16 cellular contexts compared by ENCODE assay signal in the genomic region with DNA sequence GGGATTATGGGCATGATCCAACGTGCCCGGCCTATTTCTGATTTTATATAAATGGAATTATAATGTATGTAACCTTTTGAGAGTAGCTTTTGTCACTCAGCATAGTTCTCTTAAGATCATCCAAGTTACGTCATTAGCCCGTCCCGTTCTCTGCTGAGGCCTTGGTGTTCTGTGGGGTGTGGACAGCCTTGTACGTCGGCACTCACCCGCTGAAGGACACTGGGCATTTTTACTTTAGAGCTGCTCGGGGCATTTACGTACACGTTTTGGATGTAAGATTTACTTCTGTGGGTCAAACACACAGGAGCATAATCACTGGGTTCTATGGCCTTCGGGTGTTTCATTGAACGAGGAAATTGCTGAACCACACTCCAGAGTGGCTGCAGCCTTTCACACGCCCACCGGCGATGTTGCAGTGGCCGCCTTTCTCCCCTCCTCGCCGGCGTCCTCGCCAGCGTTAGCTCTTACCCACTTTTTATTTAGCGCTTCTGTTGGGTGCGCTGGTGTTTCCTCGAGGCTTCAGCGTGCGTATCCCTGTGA.
DNase-seq lines count a peak whose midpoint lies in the region; TF ChIP-seq lines count a peak whose summit lies in the region.
"Had no signal": no experiment of that assay in that cellular context is flagged by ENCODE, and none has a peak within 500 bp of the region (broad histone marks: within the 10 kb centered on the region; RNA-seq: fewer than 3 reads in every experiment).

No MANE protein-coding gene starts in this region.

- H3K4me1 ChIP-seq in esophagus squamous epithelium (peaks cover 11 to 30% (median 16%) of the 10 kb centered on the region in 3 donors), spleen (peaks cover 6 to 38% (median 16%) of the 10 kb centered on the region in 6 donors)
- H3K4me1 ChIP-seq in CD4-positive, alpha-beta memory T cell (ENCODE audit: insufficient read depth, low read length) = peaks cover 42% of the 10 kb centered on the region

- TF ChIP-seq CTCF in esophagus squamous epithelium (IDR thresholded peaks at IDR 0.05) = no peak
- TF ChIP-seq CTCF in spleen (IDR thresholded peaks at IDR 0.05 in 8 of 11, conservative IDR thresholded peaks at IDR 0.05 in 3 of 11) = no peak
- no peak for TF ChIP-seq CTCF in brain microvascular endothelial cell (IDR thresholded peaks at IDR 0.05; ENCODE audit: low read depth, low read length, missing control alignments)

- H3K27me3 ChIP-seq in esophagus squamous epithelium (no peaks in the 10 kb centered on the region), spleen (replicated peaks in 1 of 7) (no peaks in the 10 kb centered on the region), MG63 (no peaks in the 10 kb centered on the region), brain microvascular endothelial cell (replicated peaks) (no peaks in the 10 kb centered on the region)
- H3K27me3 ChIP-seq in CD4-positive, alpha-beta memory T cell (ENCODE audit: insufficient read depth, low read length) = no peaks in the 10 kb centered on the region

- H3K4me1 Mint-ChIP-seq in activated CD4-positive, alpha-beta memory T cell treated with anti-CD3 and anti-CD28 coated beads for 36 hours (ENCODE audit: low read depth) = peaks cover 35% of the 10 kb centered on the region
- H3K4me1 Mint-ChIP-seq in activated CD4-positive, alpha-beta memory T cell treated with anti-CD3 and anti-CD28 coated beads, Interleukin-2, amount 10 ng/mL, durations not matched to agents 7 days and 5 days = peaks cover 31% of the 10 kb centered on the region
- peaks cover 35 to 66% (median 43%) of the 10 kb centered on the region in 4 donors for H3K4me1 Mint-ChIP-seq in CD4-positive, alpha-beta memory T cell

- CTCF ChIA-PET in activated CD4-positive, alpha-beta memory T cell treated with anti-CD3 and anti-CD28 coated beads for 36 hours (lab: Charles Lee) = no interaction called here
- CTCF ChIA-PET in activated CD4-positive, alpha-beta memory T cell treated with anti-CD3 and anti-CD28 coated beads, Interleukin-2, amount 10 ng/mL, durations not matched to agents 7 days and 5 days (lab: Charles Lee) = no interaction called here
- CTCF ChIA-PET in CD4-positive, alpha-beta memory T cell (lab: Charles Lee; ENCODE audit: partially characterized antibody) = no interaction called here

- no peak for DNase-seq in activated CD4-positive, alpha-beta memory T cell treated with anti-CD3 and anti-CD28 coated beads for 36 hours
- no peak for DNase-seq in activated CD4-positive, alpha-beta memory T cell treated with anti-CD3 and anti-CD28 coated beads, Interleukin-2, amount 10 ng/mL, durations not matched to agents 7 days and 5 days
- DNase-seq in SK-N-MC (ENCODE audit: low read depth, low spot score) (no peak), esophagus squamous epithelium (lab: John Stamatoyannopoulos, UW) (no peak), spleen (no peak), MG63 (no peak), brain microvascular endothelial cell (no peak)
- DNase-seq in CD4-positive, alpha-beta memory T cell = no peak
- DNase-seq: activated CD4-positive, alpha-beta T cell treated with anti-CD3 and anti-CD28 coated beads, Interleukin-2, amount 10 ng/mL, durations not matched to agents 24 days and 14 days; Kasumi-1; left ventricle myocardium superior; NCI-H1436; NCI-H2171 treated with DMSO at 0.1 percent for 48 hours; NCI-H748 treated with DMSO at 0.1 percent for 48 hours had no signal

- peak overlapping the region; percentile 18 for H3K27ac Mint-ChIP-seq in activated CD4-positive, alpha-beta memory T cell treated with anti-CD3 and anti-CD28 coated beads for 36 hours
- no peak overlapping the region for H3K27ac Mint-ChIP-seq in activated CD4-positive, alpha-beta memory T cell treated with anti-CD3 and anti-CD28 coated beads, Interleukin-2, amount 10 ng/mL, durations not matched to agents 7 days and 5 days
- peak overlapping the region in 1 of 7 donors; percentile 82 for H3K27ac Mint-ChIP-seq in CD4-positive, alpha-beta memory T cell

- H3K4me3 Mint-ChIP-seq in activated CD4-positive, alpha-beta memory T cell treated with anti-CD3 and anti-CD28 coated beads for 36 hours = no peak overlapping the region
- no peak overlapping the region for H3K4me3 Mint-ChIP-seq in activated CD4-positive, alpha-beta memory T cell treated with anti-CD3 and anti-CD28 coated beads, Interleukin-2, amount 10 ng/mL, durations not matched to agents 7 days and 5 days
- H3K4me3 Mint-ChIP-seq in CD4-positive, alpha-beta memory T cell = no peak overlapping the region
- H3K4me3 Mint-ChIP-seq: type B pancreatic cell had no signal

- H3K9me3 ChIP-seq in SK-N-MC (ENCODE audit: low read depth, low read length) = no peaks in the 10 kb centered on the region
- no peaks in the 10 kb centered on the region for H3K9me3 ChIP-seq in esophagus squamous epithelium
- H3K9me3 ChIP-seq in spleen = peaks cover 0 to 26% (median 13%) of the 10 kb centered on the region in 8 donors
- peaks cover 5 to 7% of the 10 kb centered on the region in 2 donors for H3K9me3 ChIP-seq in CD4-positive, alpha-beta memory T cell (ENCODE audit: control insufficient read depth in 1 of 2, low read length in 2 of 2)
- H3K9me3 ChIP-seq in MG63 = no peaks in the 10 kb centered on the region

- 53 to 83% methylated on average over 26 of the region's 27 CpGs for WGBS in esophagus squamous epithelium, 2 donors
- WGBS in spleen, 5 donors = 77 to 90% (median 86%) methylated on average over 25 to 27 of the region's 27 CpGs

- no peak overlapping the region for H3K9ac ChIP-seq in SK-N-MC (ENCODE audit: insufficient read length)

- in situ Hi-C loops in brain microvascular endothelial cell (cut with HindIII; ENCODE audit: low pct_ligation_motif_present, low sequenced_read_pairs) = no loop called here

- H3K9me3 Mint-ChIP-seq in activated CD4-positive, alpha-beta memory T cell treated with anti-CD3 and anti-CD28 coated beads for 36 hours = peaks cover 35% of the 10 kb centered on the region
- peaks cover 44% of the 10 kb centered on the region for H3K9me3 Mint-ChIP-seq in activated CD4-positive, alpha-beta memory T cell treated with anti-CD3 and anti-CD28 coated beads, Interleukin-2, amount 10 ng/mL, durations not matched to agents 7 days and 5 days
- H3K9me3 Mint-ChIP-seq in CD4-positive, alpha-beta memory T cell = peaks cover 0 to 42% (median 21%) of the 10 kb centered on the region in 8 donors

- H3K27me3 Mint-ChIP-seq in activated CD4-positive, alpha-beta memory T cell treated with anti-CD3 and anti-CD28 coated beads for 36 hours = no peaks in the 10 kb centered on the region
- no peaks in the 10 kb centered on the region for H3K27me3 Mint-ChIP-seq in activated CD4-positive, alpha-beta memory T cell treated with anti-CD3 and anti-CD28 coated beads, Interleukin-2, amount 10 ng/mL, durations not matched to agents 7 days and 5 days
- H3K27me3 Mint-ChIP-seq in CD4-positive, alpha-beta memory T cell = no peaks in the 10 kb centered on the region
- H3K27me3 Mint-ChIP-seq: activated CD4-positive, alpha-beta T cell treated with anti-CD3 and anti-CD28 coated beads, Interleukin-2, amount 10 ng/mL, durations not matched to agents 24 days and 14 days; type B pancreatic cell had no signal

- H3K4me3 ChIP-seq in SK-N-MC (no peak overlapping the region), esophagus squamous epithelium (no peak overlapping the region), spleen (no peak overlapping the region), MG63 (no peak overlapping the region), brain microvascular endothelial cell (ENCODE audit: low read depth, low read length) (no peak overlapping the region)
- no peak overlapping the region for H3K4me3 ChIP-seq in CD4-positive, alpha-beta memory T cell (ENCODE audit: low read length in 2 of 2)

- intact Hi-C loops in activated CD4-positive, alpha-beta memory T cell treated with anti-CD3 and anti-CD28 coated beads for 36 hours (cut with micrococcal nuclease) = loop anchor here (1.0 kb wide), 1 partner anchor 41 kb away; no protein-coding TSS in a partner anchor
- intact Hi-C loops in esophagus squamous epithelium (cut with DNase I) = no loop called here
- intact Hi-C loops in spleen (cut with DNase I; ENCODE audit: low total_unique reads) = no loop called here
- intact Hi-C loops in CD4-positive, alpha-beta memory T cell (cut with micrococcal nuclease) = loop anchor here (5.0 kb wide), 1 partner anchor 302 kb away; no protein-coding TSS in a partner anchor

- TF ChIP-seq POLR2A in esophagus squamous epithelium (IDR thresholded peaks at IDR 0.05) = no peak
- TF ChIP-seq POLR2A in spleen (IDR thresholded peaks at IDR 0.05) = no peak

- H3K27ac ChIP-seq in SK-N-MC (peak overlapping the region; percentile 46; the same call in 1 of the 2 replicates), esophagus squamous epithelium (peak overlapping the region; percentile 39 to 77 (median 66)), spleen (peak overlapping the region in 6 of 8 donors; percentile 23 to 65 (median 58)), brain microvascular endothelial cell (no peak overlapping the region)
- H3K27ac ChIP-seq in CD4-positive, alpha-beta memory T cell (ENCODE audit: low read depth, low read length) = no peak overlapping the region
- H3K27ac ChIP-seq: C4-2B had no signal

- H3K36me3 Mint-ChIP-seq in activated CD4-positive, alpha-beta memory T cell treated with anti-CD3 and anti-CD28 coated beads for 36 hours = peaks cover 63% of the 10 kb centered on the region
- H3K36me3 Mint-ChIP-seq in activated CD4-positive, alpha-beta memory T cell treated with anti-CD3 and anti-CD28 coated beads, Interleukin-2, amount 10 ng/mL, durations not matched to agents 7 days and 5 days (ENCODE audit: low read depth) = peaks cover 82% of the 10 kb centered on the region
- peaks cover 51 to 71% of the 10 kb centered on the region in 2 donors for H3K36me3 Mint-ChIP-seq in CD4-positive, alpha-beta memory T cell

- POLR2A ChIA-PET in activated CD4-positive, alpha-beta memory T cell treated with anti-CD3 and anti-CD28 coated beads for 36 hours (lab: Charles Lee) = no interaction called here
- POLR2A ChIA-PET in activated CD4-positive, alpha-beta memory T cell treated with anti-CD3 and anti-CD28 coated beads, Interleukin-2, amount 10 ng/mL, durations not matched to agents 7 days and 5 days (lab: Charles Lee) = no interaction called here
- POLR2A ChIA-PET in CD4-positive, alpha-beta memory T cell (lab: Charles Lee; ENCODE audit: partially characterized antibody) = no interaction called here

- H3K36me3 ChIP-seq in SK-N-MC (ENCODE audit: insufficient read depth, low read length) (peaks cover 47% of the 10 kb centered on the region; the same call in 1 of the 2 replicates), esophagus squamous epithelium (peaks cover 0 to 63% (median 18%) of the 10 kb centered on the region in 3 donors), spleen (peaks cover 0 to 59% (median 34%) of the 10 kb centered on the region in 6 donors), MG63 (peaks cover 8% of the 10 kb centered on the region), brain microvascular endothelial cell (replicated peaks) (no peaks in the 10 kb centered on the region)
- peaks cover 29% of the 10 kb centered on the region for H3K36me3 ChIP-seq in CD4-positive, alpha-beta memory T cell (ENCODE audit: insufficient read depth, low read length)

Comparison
In these comparisons a context has a peak if more than half of its experiments do, and no peak if none do; other contexts are left out.
1. H3K27ac ChIP-seq: peak in SK-N-MC (single experiment), esophagus squamous epithelium (4 of 4) and spleen (6 of 8); none in CD4-positive, alpha-beta memory T cell (single experiment) and brain microvascular endothelial cell (single experiment).
2. intact Hi-C loops: an anchor here in activated CD4-positive, alpha-beta memory T cell treated with anti-CD3 and anti-CD28 coated beads for 36 hours (1.0 kb wide) and CD4-positive, alpha-beta memory T cell (5.0 kb wide); none called in esophagus squamous epithelium and spleen.